Comparison of ENCODE assay signal across 1 cellular context in genomic region chr5:181205402-181205734, GRCh38.
TF ChIP-seq lines count a peak whose summit lies in the region.

No MANE protein-coding gene starts in this region.

TF ChIP-seq in K562, 482 proteins besides CTCF, POLR2A, EP300 and RAD21:
- TF ChIP-seq GTF2B (IDR thresholded peaks at IDR 0.05; ENCODE audit: extremely low read depth, insufficient read length) (no peak), RB1 (IDR thresholded peaks at IDR 0.05; ENCODE audit: low read depth) (no peak), ILK (tag; IDR thresholded peaks at IDR 0.05; ENCODE audit: borderline replicate concordance, low read depth) (no peak), HDAC2 (IDR thresholded peaks at IDR 0.05) (no peak), DMBX1 (CRISPR knock-in tag; IDR thresholded peaks at IDR 0.05; ENCODE audit: borderline replicate concordance) (no peak), NONO (IDR thresholded peaks at IDR 0.05; ENCODE audit: low read depth in 2 of 2, low read length in 1 of 2) (no peak), ZNF347 (CRISPR knock-in tag; IDR thresholded peaks at IDR 0.05; ENCODE audit: low read depth) (no peak), HIVEP1 (CRISPR knock-in tag; IDR thresholded peaks at IDR 0.05) (no peak)
- TF ChIP-seq, protein P1, sequence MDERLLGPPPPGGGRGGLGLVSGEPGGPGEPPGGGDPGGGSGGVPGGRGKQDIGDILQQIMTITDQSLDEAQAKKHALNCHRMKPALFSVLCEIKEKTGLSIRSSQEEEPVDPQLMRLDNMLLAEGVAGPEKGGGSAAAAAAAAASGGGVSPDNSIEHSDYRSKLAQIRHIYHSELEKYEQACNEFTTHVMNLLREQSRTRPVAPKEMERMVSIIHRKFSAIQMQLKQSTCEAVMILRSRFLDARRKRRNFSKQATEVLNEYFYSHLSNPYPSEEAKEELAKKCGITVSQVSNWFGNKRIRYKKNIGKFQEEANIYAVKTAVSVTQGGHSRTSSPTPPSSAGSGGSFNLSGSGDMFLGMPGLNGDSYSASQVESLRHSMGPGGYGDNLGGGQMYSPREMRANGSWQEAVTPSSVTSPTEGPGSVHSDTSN (CRISPR knock-in tag; IDR thresholded peaks at IDR 0.05; ENCODE audit: low read depth), result no peak
- TF ChIP-seq, protein P1 (tag; conservative IDR thresholded peaks at IDR 0.05; ENCODE audit: low read depth), result no peak
